Comparison of ENCODE assay signal across 18 cellular contexts in the genomic region with DNA sequence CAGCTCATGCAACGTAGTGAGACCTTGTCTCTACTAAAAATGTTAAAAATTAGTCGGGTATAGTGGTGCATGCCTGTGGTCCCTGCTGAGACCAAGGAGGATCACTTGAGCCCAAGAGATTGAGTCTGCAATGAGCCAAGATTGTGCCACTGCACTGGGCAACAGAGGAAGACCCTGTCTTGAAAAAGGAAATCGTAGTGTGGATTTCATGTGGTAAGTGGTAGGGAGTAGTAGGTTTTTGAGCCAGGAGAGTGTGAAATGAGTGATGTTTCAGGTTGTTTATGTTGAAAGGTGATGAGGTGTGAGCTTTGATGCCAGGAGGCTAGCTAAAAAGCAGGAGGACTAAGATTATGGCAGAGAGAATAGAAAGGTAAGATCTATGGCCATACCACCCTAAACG. TPM values are rescaled to one million over a fixed set of nuclear protein-coding genes. Genes with fewer than 3 reads are reported as not detected.
DNase-seq lines count a peak whose midpoint lies in the region; ATAC-seq, FAIRE-seq and TF ChIP-seq lines count a peak whose summit lies in the region.
"Had no signal": no experiment of that assay in that cellular context is flagged by ENCODE, and none has a peak within 500 bp of the region (broad histone marks: within the 10 kb centered on the region; RNA-seq: fewer than 3 reads in every experiment).

No MANE protein-coding gene starts in this region.

- H2BK120ac ChIP-seq in H1 (replicated peaks; ENCODE audit: low read depth, low read length), result no peak overlapping the region

- H2BK5ac ChIP-seq in H1 (ENCODE audit: low read depth, low read length), result no peak overlapping the region

- H3K36me3 ChIP-seq in H1 (ENCODE audit: control insufficient read depth in 2 of 4, insufficient read depth in 4 of 4, low read length in 3 of 4), result peaks cover 0 to 13% (median 0%) of the 10 kb centered on the region in 4 experiments; a peak in 2 of 8 replicates
- no peaks in the 10 kb centered on the region for H3K36me3 ChIP-seq in kidney (ENCODE audit: control insufficient read depth in 1 of 2, insufficient read depth in 2 of 2, low read length in 2 of 2)
- H3K36me3 ChIP-seq: cardiac muscle cell, left ventricle myocardium inferior, upper lobe of left lung had no signal

- H2BK15ac ChIP-seq in H1 (ENCODE audit: low read length), result no peak overlapping the region

- no peak overlapping the region for H4K5ac ChIP-seq in H1 (ENCODE audit: insufficient read length, low read depth, low read length)

- no peak overlapping the region for H4K8ac ChIP-seq in H1 (ENCODE audit: extremely low read depth, insufficient read depth, low read length)

- H3K4me1 ChIP-seq in H1 (replicated peaks in 1 of 4; ENCODE audit: control insufficient read depth in 3 of 4, insufficient read depth in 4 of 4, low read length in 3 of 4) (peaks cover 0 to 45% (median 15%) of the 10 kb centered on the region in 4 experiments; a peak in 5 of 7 replicates), kidney (ENCODE audit: control insufficient read depth in 1 of 2, insufficient read depth in 1 of 2, low read depth in 1 of 2, low read length in 2 of 2) (peaks cover 26 to 28% of the 10 kb centered on the region in 2 donors)

- peaks cover 22% of the 10 kb centered on the region for H3K36me3 Mint-ChIP-seq in activated CD4-positive, alpha-beta T cell treated with anti-CD3 and anti-CD28 coated beads, Interleukin-2, amount 10 ng/mL, durations not matched to agents 7 days and 5 days (ENCODE audit: low read depth)
- H3K36me3 Mint-ChIP-seq in T-cell, result peaks cover 15% of the 10 kb centered on the region
- peaks cover 35% of the 10 kb centered on the region for H3K36me3 Mint-ChIP-seq in stimulated activated memory B cell treated with anti-CD40 and anti-IgM and Interleukin-4, amounts not matched to agents 10 μg/mL and 1 μg/mL and 100 μg/mL, for 72 hours

- H3K79me2 ChIP-seq in H1 (ENCODE audit: control insufficient read depth in 1 of 2, insufficient read depth in 2 of 2, low read length in 2 of 2), result peaks cover 86 to 100% of the 10 kb centered on the region in 2 experiments

- FAIRE-seq in H1 (lab: Jason Lieb, UNC) (no peak), kidney (lab: Jason Lieb, UNC) (no peak)

- TF ChIP-seq CTCF in H1 (IDR thresholded peaks at IDR 0.05; ENCODE audit: control extremely low read depth in 1 of 3, insufficient read depth in 1 of 3, low read depth in 1 of 3, low read length in 3 of 3) (no peak), kidney (IDR thresholded peaks at IDR 0.05; ENCODE audit: borderline replicate concordance, extremely low read depth, insufficient read depth) (no peak)

- no peak overlapping the region for H3K14ac ChIP-seq in H1 (ENCODE audit: insufficient read length)

- WGBS in H1 (ENCODE audit: extremely low coverage in 1 of 2, insufficient coverage in 1 of 2, insufficient read length in 1 of 2, insufficient replicate concordance in 2 of 2, low coverage in 1 of 2, low lambda C conversion rate in 2 of 2, missing lambda C conversion rate in 1 of 2), 2 experiments, result 87% methylated on average over 4 of the region's 4 CpGs; no CpG with 5 or more reads in 1 of the 2 experiments

- H2AFZ ChIP-seq in H1 (ENCODE audit: low read length), result no peak overlapping the region
- H2AFZ ChIP-seq: hepatocyte had no signal

- no peak overlapping the region for H3K4me3 ChIP-seq in H1 (ENCODE audit: extremely low read depth in 1 of 4, insufficient read depth in 2 of 4, low read depth in 3 of 4, low read length in 4 of 4)
- H3K4me3 ChIP-seq in kidney (ENCODE audit: low read length in 2 of 2), result no peak overlapping the region
- H3K4me3 ChIP-seq: cardiac muscle cell, hepatocyte, left ventricle myocardium inferior, upper lobe of left lung had no signal

- peak overlapping the region; percentile 29 to 49; a peak in 2 of 4 replicates for H3K4me2 ChIP-seq in H1 (ENCODE audit: insufficient read depth in 1 of 2, low read depth in 2 of 2, low read length in 2 of 2)

- H3K4me3 Mint-ChIP-seq in activated CD4-positive, alpha-beta T cell treated with anti-CD3 and anti-CD28 coated beads, Interleukin-2, amount 10 ng/mL, durations not matched to agents 7 days and 5 days, result no peak overlapping the region
- H3K4me3 Mint-ChIP-seq in T-cell, result peak overlapping the region; percentile 14 to 97 (median 63)
- H3K4me3 Mint-ChIP-seq in stimulated activated memory B cell treated with anti-CD40 and anti-IgM and Interleukin-4, amounts not matched to agents 10 μg/mL and 1 μg/mL and 100 μg/mL, for 72 hours, result peak overlapping the region; percentile 37

- peak overlapping the region; percentile 67 for H3K27ac Mint-ChIP-seq in activated CD4-positive, alpha-beta T cell treated with anti-CD3 and anti-CD28 coated beads, Interleukin-2, amount 10 ng/mL, durations not matched to agents 7 days and 5 days
- H3K27ac Mint-ChIP-seq in T-cell, result peak overlapping the region; percentile 8 to 81
- peak overlapping the region; percentile 30 for H3K27ac Mint-ChIP-seq in stimulated activated memory B cell treated with anti-CD40 and anti-IgM and Interleukin-4, amounts not matched to agents 10 μg/mL and 1 μg/mL and 100 μg/mL, for 72 hours

- no peak overlapping the region for H3K4ac ChIP-seq in H1 (replicated peaks; ENCODE audit: insufficient read length, low read depth, low read length)

- H3K9ac ChIP-seq in H1 (replicated peaks in 1 of 4; ENCODE audit: extremely low read depth in 1 of 4, low read depth in 3 of 4, low read length in 3 of 4) (no peak overlapping the region), kidney (ENCODE audit: low read length in 2 of 2) (no peak overlapping the region)

- no peaks in the 10 kb centered on the region for H3K27me3 ChIP-seq in H1 (replicated peaks in 1 of 4; ENCODE audit: control insufficient read depth in 3 of 4, extremely low read depth in 1 of 4, insufficient read depth in 3 of 4, low read length in 3 of 4)
- H3K27me3 ChIP-seq: cardiac muscle cell, hepatocyte, upper lobe of left lung had no signal

- H3K18ac ChIP-seq in H1 (ENCODE audit: extremely low read depth, low read length), result no peak overlapping the region

- no peak for TF ChIP-seq RAD21 in H1 (IDR thresholded peaks at IDR 0.05 in 1 of 2, conservative IDR thresholded peaks at IDR 0.05 in 1 of 2; ENCODE audit: low read depth in 2 of 2, low read length in 2 of 2)

- no peaks in the 10 kb centered on the region for H3K79me1 ChIP-seq in H1 (ENCODE audit: low read depth, low read length)

- no peak overlapping the region for H2BK20ac ChIP-seq in H1 (ENCODE audit: low read length)

- H3K9me3 ChIP-seq in H1 (ENCODE audit: insufficient read depth in 2 of 2, low read depth in 1 of 2, low read length in 1 of 2) (no peaks in the 10 kb centered on the region), kidney (ENCODE audit: control insufficient read depth in 1 of 2, low read length in 2 of 2) (no peaks in the 10 kb centered on the region)
- H3K9me3 ChIP-seq: left ventricle myocardium inferior, upper lobe of left lung had no signal

- 0 out of 3 replicates have a peak, but pooled peaks of 1 of the 2 experiments have one; percentile 22 for TF ChIP-seq POLR2A in H1 (IDR thresholded peaks at IDR 0.05; ENCODE audit: control extremely low read depth in 1 of 2, low read depth in 2 of 2, low read length in 2 of 2)

- H4K20me1 ChIP-seq in H1 (replicated peaks in 1 of 2; ENCODE audit: control insufficient read depth in 1 of 2, insufficient read depth in 2 of 2, low read length in 2 of 2), result peaks cover 29 to 64% of the 10 kb centered on the region in 2 experiments

- no peaks in the 10 kb centered on the region for H3K9me3 Mint-ChIP-seq in activated CD4-positive, alpha-beta T cell treated with anti-CD3 and anti-CD28 coated beads, Interleukin-2, amount 10 ng/mL, durations not matched to agents 7 days and 5 days
- no peaks in the 10 kb centered on the region for H3K9me3 Mint-ChIP-seq in T-cell
- H3K9me3 Mint-ChIP-seq in stimulated activated memory B cell treated with anti-CD40 and anti-IgM and Interleukin-4, amounts not matched to agents 10 μg/mL and 1 μg/mL and 100 μg/mL, for 72 hours, result no peaks in the 10 kb centered on the region

- intact Hi-C loops in kidney (cut with DNase I), result no loop called here

- POLR2A ChIA-PET in activated CD4-positive, alpha-beta T cell treated with anti-CD3 and anti-CD28 coated beads, Interleukin-2, amount 10 ng/mL, durations not matched to agents 7 days and 5 days (lab: Charles Lee), result no interaction called here
- POLR2A ChIA-PET in T-cell (lab: Charles Lee), result interaction anchor here (0.5 to 1.4 kb wide), 2 partner anchors 33 to 754 kb away, joined by 4 to 6 read pairs; no protein-coding TSS in a partner anchor
- POLR2A ChIA-PET in H1 (lab: Charles Lee; ENCODE audit: partially characterized antibody), result interaction anchor here (0.8 to 51.1 kb wide), 10 partner anchors 7 to 723 kb away, joined by 3 to 1766 read pairs (median 4); a partner anchor contains a TSS

- no peak overlapping the region for H3K56ac ChIP-seq in H1 (replicated peaks; ENCODE audit: insufficient read length, low read depth, low read length)

- ATAC-seq in T-cell (replicated peaks in 1 of 4), result peak in 3 of 4 experiments; percentile 22 to 41 (median 39)
- no peak for ATAC-seq in stimulated activated memory B cell treated with anti-CD40 and anti-IgM and Interleukin-4, amounts not matched to agents 10 μg/mL and 1 μg/mL and 100 μg/mL, for 72 hours

- H3K23me2 ChIP-seq in H1 (ENCODE audit: low read depth, low read length), result peaks cover 2% of the 10 kb centered on the region; the same call in 1 of the 2 replicates

- H3K4me1 Mint-ChIP-seq in activated CD4-positive, alpha-beta T cell treated with anti-CD3 and anti-CD28 coated beads, Interleukin-2, amount 10 ng/mL, durations not matched to agents 7 days and 5 days, result peaks cover 83% of the 10 kb centered on the region
- peaks cover 91 to 98% (median 92%) of the 10 kb centered on the region in 3 donors for H3K4me1 Mint-ChIP-seq in T-cell
- H3K4me1 Mint-ChIP-seq in stimulated activated memory B cell treated with anti-CD40 and anti-IgM and Interleukin-4, amounts not matched to agents 10 μg/mL and 1 μg/mL and 100 μg/mL, for 72 hours, result peaks cover 88% of the 10 kb centered on the region

- no peak overlapping the region for H3K23ac ChIP-seq in H1 (ENCODE audit: insufficient read length)

- no peak overlapping the region for H4K91ac ChIP-seq in H1 (replicated peaks; ENCODE audit: insufficient read length, low read length)

- no peak for TF ChIP-seq EP300 in H1 (IDR thresholded peaks at IDR 0.05; ENCODE audit: borderline replicate concordance in 1 of 2, low read depth in 2 of 2, low read length in 2 of 2)

- CTCF ChIA-PET in activated CD4-positive, alpha-beta T cell treated with anti-CD3 and anti-CD28 coated beads, Interleukin-2, amount 10 ng/mL, durations not matched to agents 7 days and 5 days (lab: Charles Lee), result interaction anchor here (0.7 to 2.2 kb wide), 2 partner anchors 33 to 51 kb away, joined by 5 to 8 read pairs; no protein-coding TSS in a partner anchor
- CTCF ChIA-PET in T-cell (lab: Charles Lee) (no interaction called here), H1 (lab: Charles Lee; ENCODE audit: partially characterized antibody) (interaction anchor here (0.7 to 1.2 kb wide), 3 partner anchors 12 to 70 kb away, joined by 3 to 4 read pairs (median 3); no protein-coding TSS in a partner anchor)

- H3K27ac ChIP-seq in H1 (ENCODE audit: low read depth, low read length), result no peak overlapping the region
- no peak overlapping the region for H3K27ac ChIP-seq in kidney (ENCODE audit: low read depth in 2 of 2, low read length in 2 of 2)
- H3K27ac ChIP-seq: cardiac muscle cell, hepatocyte, left ventricle myocardium inferior, upper lobe of left lung had no signal

- no peak overlapping the region for H2AK5ac ChIP-seq in H1 (ENCODE audit: low read depth, low read length)

- no peak overlapping the region for H2BK12ac ChIP-seq in H1 (ENCODE audit: low read depth, low read length)

- DNase-seq in activated CD4-positive, alpha-beta T cell treated with anti-CD3 and anti-CD28 coated beads, Interleukin-2, amount 10 ng/mL, durations not matched to agents 7 days and 5 days, result no peak
- no peak for DNase-seq in activated CD4-positive, alpha-beta T cell treated with anti-CD3 and anti-CD28 coated beads for 4 hours
- DNase-seq in T-cell (no peak), H1 (ENCODE audit: low read depth in 1 of 2, low spot score in 2 of 2) (no peak), DMS53 treated with DMSO at 0.1 percent for 48 hours (lab: John Stamatoyannopoulos, UW; ENCODE audit: unreplicated experiment) (no peak), kidney (no peak)
- DNase-seq in stimulated activated naive CD4-positive, alpha-beta T cell (lab: John Stamatoyannopoulos, UW), result no peak
- DNase-seq: DMS153, erythroblast, KG1, left ventricle myocardium inferior, NCI-H187 treated with DMSO at 0.1 percent for 48 hours, NCI-H748 treated with DMSO at 0.1 percent for 48 hours, nucleus accumbens, upper lobe of left lung had no signal

- H3K27me3 Mint-ChIP-seq in activated CD4-positive, alpha-beta T cell treated with anti-CD3 and anti-CD28 coated beads, Interleukin-2, amount 10 ng/mL, durations not matched to agents 7 days and 5 days, result no peaks in the 10 kb centered on the region
- H3K27me3 Mint-ChIP-seq in T-cell, result no peaks in the 10 kb centered on the region
- no peaks in the 10 kb centered on the region for H3K27me3 Mint-ChIP-seq in stimulated activated memory B cell treated with anti-CD40 and anti-IgM and Interleukin-4, amounts not matched to agents 10 μg/mL and 1 μg/mL and 100 μg/mL, for 72 hours

RNA-seq across cellular contexts. Expression of a gene that starts 5.9 kb away (rescaled TPM):
- total RNA-seq in activated CD4-positive, alpha-beta T cell treated with anti-CD3 and anti-CD28 coated beads, Interleukin-2, amount 10 ng/mL, durations not matched to agents 7 days and 5 days, result 100 to 1,000 TPM; 168 to 222 TPM
- total RNA-seq in T-cell (100 to 1,000 TPM; 187 to 359 (median 200) TPM), kidney (215 TPM)
- total RNA-seq in H1 (2021; fragmentation: NEBNext Ultra II Directional; extraction: Animal tissue kit (Norgen Biotek cat#: 25700)), result 378 and 389 TPM in 2 replicates
- polyA plus RNA-seq in H1 (2011; rRNA removed) (90.6 and 116 TPM in 2 replicates), kidney (ENCODE audit: insufficient read depth, low read depth, low replicate concordance) (124 TPM)
- 114 TPM for polyA plus RNA-seq in H1 (2011; cell fraction: cytosol; rRNA removed)
- polyA plus RNA-seq in H1 (2011; cell fraction: nucleus; rRNA removed), result 147 TPM
- polyA plus RNA-seq in H1 (2012, experiment 1 of 2), result 195 to 447 TPM (median 235 TPM) in 4 replicates
- polyA plus RNA-seq in H1 (2012, experiment 2 of 2), result 18.5 TPM
- 192 TPM for polyA plus RNA-seq in H1 (2013, experiment 1 of 2)
- polyA plus RNA-seq in H1 (2013, experiment 2 of 2), result 184 TPM
- 458 and 712 TPM in 2 replicates for polyA minus RNA-seq in H1 (2011; rRNA and poly(A)+ RNA removed)
- polyA minus RNA-seq in H1 (2011; cell fraction: cytosol; rRNA and poly(A)+ RNA removed), result 183 TPM
- polyA minus RNA-seq in H1 (2011; cell fraction: nucleus; rRNA and poly(A)+ RNA removed), result 431 TPM

RNA-seq across cellular contexts. Expression of a gene that starts 42.2 kb away (rescaled TPM):
- total RNA-seq in activated CD4-positive, alpha-beta T cell treated with anti-CD3 and anti-CD28 coated beads, Interleukin-2, amount 10 ng/mL, durations not matched to agents 7 days and 5 days, result 10 to 100 TPM; 87.0 to 96.0 TPM
- total RNA-seq in T-cell, result 100 to 1,000 TPM in 4 of 5 donors, 10 to 100 TPM in 1; 96.5 to 119 (median 101) TPM
- 157 and 162 TPM in 2 replicates for total RNA-seq in H1 (2021; fragmentation: NEBNext Ultra II Directional; extraction: Animal tissue kit (Norgen Biotek cat#: 25700))
- 68.8 and 87.6 TPM in 2 replicates for polyA plus RNA-seq in H1 (2011; rRNA removed)
- 136 TPM for polyA plus RNA-seq in H1 (2011; cell fraction: cytosol; rRNA removed)
- polyA plus RNA-seq in H1 (2011; cell fraction: nucleus; rRNA removed), result 27.6 TPM
- polyA plus RNA-seq in H1 (2012, experiment 1 of 2), result 124 to 174 TPM (median 156 TPM) in 4 replicates
- polyA plus RNA-seq in H1 (2012, experiment 2 of 2), result 26.4 TPM
- 144 TPM for polyA plus RNA-seq in H1 (2013, experiment 1 of 2)
- 149 TPM for polyA plus RNA-seq in H1 (2013, experiment 2 of 2)
- polyA minus RNA-seq in H1 (2011; rRNA and poly(A)+ RNA removed), result 38.5 and 41.9 TPM in 2 replicates
- 72.4 TPM for polyA minus RNA-seq in H1 (2011; cell fraction: cytosol; rRNA and poly(A)+ RNA removed)
- 45.9 TPM for polyA minus RNA-seq in H1 (2011; cell fraction: nucleus; rRNA and poly(A)+ RNA removed)
- 68.0 TPM for total RNA-seq in kidney
- polyA plus RNA-seq in kidney (ENCODE audit: insufficient read depth, low read depth, low replicate concordance), result 121 TPM

Comparison
In these comparisons a context has a peak if more than half of its experiments do, and no peak if none do; other contexts are left out.
1. CTCF ChIA-PET loops: an anchor here in activated CD4-positive, alpha-beta T cell treated with anti-CD3 and anti-CD28 coated beads, Interleukin-2, amount 10 ng/mL, durations not matched to agents 7 days and 5 days (0.7 to 2.2 kb wide) and H1 (0.7 to 1.2 kb wide); none called in T-cell.